In the genomic region with DNA sequence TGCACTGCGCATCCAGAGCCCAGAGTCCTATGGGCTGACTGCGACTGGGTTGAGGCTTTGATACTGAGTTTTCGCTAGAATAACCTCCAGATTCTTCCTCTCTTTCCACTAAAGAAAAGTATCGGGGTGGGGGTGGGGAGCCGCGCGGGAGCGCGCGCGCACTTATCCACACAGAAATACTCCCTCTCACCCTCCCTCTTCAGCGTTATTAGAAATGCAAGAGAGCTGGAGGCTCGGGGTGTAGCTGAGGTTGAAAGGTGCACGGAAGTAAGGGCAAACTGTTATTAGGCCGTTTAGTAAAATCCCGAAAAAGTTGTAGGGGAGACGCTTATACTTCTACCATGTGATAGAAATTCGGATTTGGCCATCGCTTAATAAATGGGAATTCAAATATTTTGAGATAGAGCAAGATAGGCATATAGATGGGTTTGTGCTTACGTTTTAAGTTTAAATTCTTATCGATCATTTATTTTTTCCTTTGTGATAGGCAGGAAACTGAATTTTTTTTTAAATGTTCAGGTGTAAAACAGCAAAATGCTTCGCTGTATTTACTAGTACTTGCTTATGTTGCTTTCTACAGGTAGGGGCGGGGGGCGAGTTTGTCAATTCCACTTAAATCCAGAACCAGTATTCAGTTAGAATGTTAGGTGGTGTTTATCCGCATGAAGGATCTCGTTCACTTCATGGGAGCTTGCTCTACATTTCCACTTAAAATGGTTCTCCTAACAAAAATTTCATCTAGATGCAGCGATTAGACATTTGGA, we compare ENCODE assay signal across 8 cellular contexts. TPM values are rescaled to one million over a fixed set of nuclear protein-coding genes. Genes with fewer than 3 reads are reported as not detected.
DNase-seq lines count a peak whose midpoint lies in the region; TF ChIP-seq lines count a peak whose summit lies in the region.

No MANE protein-coding gene starts in this region.

- no peak for TF ChIP-seq POLR2A in lower leg skin (IDR thresholded peaks at IDR 0.05)
- no peak for TF ChIP-seq POLR2A in testis (IDR thresholded peaks at IDR 0.05)

- H3K27ac ChIP-seq in dorsolateral prefrontal cortex (peak overlapping the region; percentile 92 to 100 (median 99)), testis (peak overlapping the region; percentile 99)

- intact Hi-C loops in dorsolateral prefrontal cortex (cut with DNase I), result loop anchor here (5.0 to 10.0 kb wide), 11 partner anchors 143 to 623 kb away; a partner anchor contains a TSS
- intact Hi-C loops in lower leg skin (cut with DNase I; ENCODE audit: low total_unique reads), result no loop called here
- intact Hi-C loops in testis (cut with DNase I; ENCODE audit: low total_unique reads), result no loop called here

- DNase-seq in stimulated activated CD4-positive, alpha-beta T cell treated with anti-CD3 and anti-CD28 coated beads, Interleukin-15, amount 100 ng/mL, for 24 hours, result peak; percentile 7
- DNase-seq in stimulated activated CD4-positive, alpha-beta T cell treated with anti-CD3 and anti-CD28 coated beads, Interleukin-4, amount 100 ng/mL, for 1 hour, result no peak
- DNase-seq in SK-MEL-5 (ENCODE audit: low read depth, low spot score), result peak; percentile 48
- peak in 7 of 10 donors; percentile 14 to 56 (median 39) for DNase-seq in dorsolateral prefrontal cortex
- peak; percentile 43 to 85 for DNase-seq in lower leg skin (ENCODE audit: low spot score in 2 of 2)
- DNase-seq in testis, result peak; percentile 71
- no peak for DNase-seq in GM19238 (ENCODE audit: insufficient read length, low spot score)

- in situ Hi-C loops in SK-MEL-5 (cut with HindIII; ENCODE audit: low pct_unique_long_range_greater_than_20kb, low sequenced_read_pairs), result no loop called here

- no peaks in the 10 kb centered on the region for H3K9me3 ChIP-seq in testis

- no peaks in the 10 kb centered on the region for H3K36me3 ChIP-seq in testis (ENCODE audit: low read depth, missing control alignments)

- peaks cover 9% of the 10 kb centered on the region for H3K4me1 ChIP-seq in testis

- WGBS in lower leg skin, 2 donors, result 3% methylated on average over 27 of the region's 27 CpGs
- WGBS in testis, 2 donors, result 1 to 2% methylated on average over 27 of the region's 27 CpGs

- peak overlapping the region; percentile 74 to 99 (median 93) for H3K4me3 ChIP-seq in dorsolateral prefrontal cortex
- H3K4me3 ChIP-seq in lower leg skin (ENCODE audit: low read depth, poor library complexity, severe bottlenecking), result peak overlapping the region; percentile 77
- peak overlapping the region; percentile 96 to 97 for H3K4me3 ChIP-seq in testis

- TF ChIP-seq RAD21 in Ishikawa (IDR thresholded peaks at IDR 0.05; ENCODE audit: low read depth), result no peak

- TF ChIP-seq EP300 in Ishikawa (IDR thresholded peaks at IDR 0.05; ENCODE audit: borderline replicate concordance), result no peak; the same call in 1 of the 2 replicates

- H3K27me3 ChIP-seq in dorsolateral prefrontal cortex (no peaks in the 10 kb centered on the region), testis (no peaks in the 10 kb centered on the region)

- TF ChIP-seq CTCF in dorsolateral prefrontal cortex (IDR thresholded peaks at IDR 0.05 in 54 of 56, conservative IDR thresholded peaks at IDR 0.05 in 2 of 56; ENCODE audit: low read depth in 1 of 56, partially characterized antibody in 56 of 56) (peak in 2 of 56 donors; percentile 10 to 26), lower leg skin (IDR thresholded peaks at IDR 0.05) (no peak), testis (IDR thresholded peaks at IDR 0.05) (no peak)

TF ChIP-seq in Ishikawa, 13 proteins besides CTCF, POLR2A, EP300 and RAD21:
- TF ChIP-seq TAF1 (IDR thresholded peaks at IDR 0.05; ENCODE audit: low read depth) (peak; percentile 30; the same call in 1 of the 2 replicates), YY1 (IDR thresholded peaks at IDR 0.05; ENCODE audit: low read depth) (no peak; the same call in 1 of the 2 replicates)
TF ChIP-seq in Ishikawa: peak in this region for 1.

RNA-seq across cellular contexts. Expression of a gene that starts 1.1 kb away (rescaled TPM):
- total RNA-seq in SK-MEL-5 (2014; rRNA removed; shearing (Covaris generic)), result 110 and 123 TPM in 2 replicates
- polyA plus RNA-seq in SK-MEL-5 (2015; cell fraction: cytosol; rRNA removed), result 27.2 and 34.2 TPM in 2 replicates
- polyA plus RNA-seq in SK-MEL-5 (2015; cell fraction: nucleus; rRNA removed), result 36.5 and 50.0 TPM in 2 replicates
- total RNA-seq in dorsolateral prefrontal cortex, result 100 to 1,000 TPM; 171 to 378 (median 237) TPM
- 10 to 100 TPM; 86.4 to 97.5 (median 95.2) TPM for total RNA-seq in lower leg skin
- total RNA-seq in testis, result 100 to 1,000 TPM; 115 to 161 TPM
- polyA plus RNA-seq in testis (ENCODE audit: insufficient read depth, low read depth, low replicate concordance), result 41.5 TPM

Comparison
In these comparisons a context has a peak if more than half of its experiments do, and no peak if none do; other contexts are left out.
1. DNase-seq: peak in stimulated activated CD4-positive, alpha-beta T cell treated with anti-CD3 and anti-CD28 coated beads, Interleukin-15, amount 100 ng/mL, for 24 hours (single experiment), SK-MEL-5 (single experiment), dorsolateral prefrontal cortex (7 of 10), lower leg skin (2 of 2) and testis (single experiment); none in stimulated activated CD4-positive, alpha-beta T cell treated with anti-CD3 and anti-CD28 coated beads, Interleukin-4, amount 100 ng/mL, for 1 hour (single experiment) and GM19238 (single experiment).
2. intact Hi-C loops: an anchor here in dorsolateral prefrontal cortex (5.0 to 10.0 kb wide); none called in lower leg skin and testis.
3. Peak in every context shown above with its lines, with median percentiles within 50 percentile points of each other: H3K4me3 ChIP-seq.